ENCODE assay signal across 8 cellular contexts in genomic region chr22:41683052-41683451, GRCh38. TPM values are rescaled to one million over a fixed set of nuclear protein-coding genes. Genes with fewer than 3 reads are reported as not detected.
DNase-seq lines count a peak whose midpoint lies in the region; ATAC-seq and TF ChIP-seq lines count a peak whose summit lies in the region.

No MANE protein-coding gene starts in this region.

- intact Hi-C loops in colonic mucosa (cut with DNase I) = no loop called here

- peaks cover 39% of the 10 kb centered on the region for H4K20me1 ChIP-seq in Karpas-422 (ENCODE audit: insufficient read depth, low read depth, low read length)

- H3K27me3 Mint-ChIP-seq in nephron (ENCODE audit: low read depth) = no peaks in the 10 kb centered on the region

- H3K79me2 ChIP-seq in Karpas-422 (ENCODE audit: low read length) = peaks cover 95% of the 10 kb centered on the region

- no peaks in the 10 kb centered on the region for H3K9me3 Mint-ChIP-seq in nephron

- peak overlapping the region; percentile 71 for H3K4me2 ChIP-seq in Karpas-422 (ENCODE audit: low read depth, low read length, poor library complexity, severe bottlenecking)

- peaks cover 25% of the 10 kb centered on the region for H3K36me3 Mint-ChIP-seq in nephron (ENCODE audit: low read depth)

- no peak overlapping the region for H3K27ac ChIP-seq in Karpas-422 (ENCODE audit: low read length)
- peak overlapping the region; percentile 68 for H3K27ac ChIP-seq in colonic mucosa

- H3K9me2 ChIP-seq in Karpas-422 (replicated peaks; ENCODE audit: insufficient read depth, low read length) = no peaks in the 10 kb centered on the region

- no peak for TF ChIP-seq CTCF in BE2C (IDR thresholded peaks at IDR 0.05; ENCODE audit: low read depth, low read length)
- TF ChIP-seq CTCF in colonic mucosa (IDR thresholded peaks at IDR 0.05) = no peak
- TF ChIP-seq CTCF in nephron (IDR thresholded peaks at IDR 0.05; ENCODE audit: unreplicated experiment in 3 of 3) = no peak

- peak overlapping the region; percentile 98 to 100 (median 100) for H3K4me3 Mint-ChIP-seq in nephron

- H3K9me3 ChIP-seq in BE2C = no peaks in the 10 kb centered on the region
- no peaks in the 10 kb centered on the region for H3K9me3 ChIP-seq in Karpas-422 (ENCODE audit: low read length)
- no peaks in the 10 kb centered on the region for H3K9me3 ChIP-seq in colonic mucosa

- H3K4me3 ChIP-seq in BE2C (ENCODE audit: low read depth, low read length) (peak overlapping the region; percentile 62), Karpas-422 (ENCODE audit: low read length) (peak overlapping the region; percentile 74), colonic mucosa (peak overlapping the region; percentile 44)

- peaks cover 35% of the 10 kb centered on the region for H3K36me3 ChIP-seq in BE2C
- peaks cover 28% of the 10 kb centered on the region for H3K36me3 ChIP-seq in Karpas-422 (ENCODE audit: insufficient read depth, low read length)
- peaks cover 9% of the 10 kb centered on the region for H3K36me3 ChIP-seq in colonic mucosa

- ATAC-seq in HG02588 (IDR thresholded peaks at IDR 0.05; ENCODE audit: unreplicated experiment) = no peak
- no peak for ATAC-seq in HG02642 (IDR thresholded peaks at IDR 0.05; ENCODE audit: poor library complexity, unreplicated experiment)

- peaks cover 13% of the 10 kb centered on the region for H3K4me1 Mint-ChIP-seq in nephron

- H3K4me1 ChIP-seq in BE2C (no peaks in the 10 kb centered on the region), Karpas-422 (ENCODE audit: low read length) (peaks cover 29% of the 10 kb centered on the region), colonic mucosa (peaks cover 5% of the 10 kb centered on the region)

- peak overlapping the region; percentile 71 for H3K9ac ChIP-seq in Karpas-422 (ENCODE audit: low read length)
- H3K9ac ChIP-seq in colonic mucosa (ENCODE audit: low read depth in 2 of 2, low read length in 2 of 2) = no peak overlapping the region

- peak overlapping the region in 1 of 3 experiments; percentile 96 for H3K27ac Mint-ChIP-seq in nephron

- H3K27me3 ChIP-seq in BE2C = no peaks in the 10 kb centered on the region
- H3K27me3 ChIP-seq in Karpas-422 (ENCODE audit: low read length) = no peaks in the 10 kb centered on the region
- H3K27me3 ChIP-seq in colonic mucosa = no peaks in the 10 kb centered on the region

- H2AFZ ChIP-seq in Karpas-422 (ENCODE audit: low read length) = no peak overlapping the region

- DNase-seq in BE2C (no peak), Karpas-422 (no peak), colonic mucosa (no peak), RKO (ENCODE audit: low spot score) (no peak), NCI-H748 treated with DMSO at 0.1 percent for 48 hours (lab: John Stamatoyannopoulos, UW) (no peak)

RNA-seq across cellular contexts. Expression of gene SNU13, which starts 5.6 kb away (rescaled TPM):
- polyA plus RNA-seq in BE2C (2012; ENCODE audit: insufficient read depth, insufficient read length, low read depth) = 634 TPM
- 148 and 185 TPM in 2 replicates for total RNA-seq in Karpas-422 (2014; rRNA removed; shearing (Covaris generic); ENCODE audit: low replicate concordance)
- 100 to 1,000 TPM in 1 of 2 donors, 10 to 100 TPM in 1; 95.7 to 169 TPM for total RNA-seq in colonic mucosa

RNA-seq across cellular contexts. Expression of gene MEI1, which starts 16.3 kb away (rescaled TPM):
- not detected for polyA plus RNA-seq in BE2C (2012; ENCODE audit: insufficient read depth, insufficient read length, low read depth)
- total RNA-seq in Karpas-422 (2014; rRNA removed; shearing (Covaris generic); ENCODE audit: low replicate concordance) = 4.9 and 8.2 TPM in 2 replicates
- total RNA-seq in colonic mucosa = 1 to 10 TPM; 1.8 to 1.9 TPM
